1 cellular context compared by ENCODE assay signal in the genomic region with DNA sequence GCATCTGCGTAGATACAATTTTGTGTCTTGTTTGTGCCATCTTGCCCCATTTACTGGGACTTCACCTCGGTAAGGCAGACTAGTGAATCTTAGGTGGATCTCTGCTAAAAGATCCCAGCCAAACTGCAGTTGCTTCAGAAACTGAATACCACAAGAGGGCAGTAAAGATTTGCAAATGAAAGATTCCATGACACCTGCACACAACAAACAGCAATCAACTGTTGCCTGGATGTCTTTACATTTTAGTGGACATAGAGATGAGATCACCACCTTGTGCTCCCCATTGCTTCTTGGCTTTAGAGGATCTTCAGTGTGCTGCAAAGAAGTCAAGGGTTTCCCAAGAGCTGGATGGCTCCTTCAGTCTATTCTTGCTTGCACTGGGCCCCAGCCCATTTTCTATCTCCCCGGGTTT.
TF ChIP-seq lines count a peak whose summit lies in the region.

No MANE protein-coding gene starts in this region.

TF ChIP-seq in HepG2, 621 proteins besides CTCF, POLR2A, EP300 and RAD21 (continued from another document):
- TF ChIP-seq, protein P1, sequence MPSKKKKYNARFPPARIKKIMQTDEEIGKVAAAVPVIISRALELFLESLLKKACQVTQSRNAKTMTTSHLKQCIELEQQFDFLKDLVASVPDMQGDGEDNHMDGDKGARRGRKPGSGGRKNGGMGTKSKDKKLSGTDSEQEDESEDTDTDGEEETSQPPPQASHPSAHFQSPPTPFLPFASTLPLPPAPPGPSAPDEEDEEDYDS (CRISPR knock-in tag; IDR thresholded peaks at IDR 0.05), result 0 out of 2 replicates have a peak, but pooled peaks have one; percentile 23
- TF ChIP-seq ZSCAN9 (CRISPR knock-in tag; IDR thresholded peaks at IDR 0.05; ENCODE audit: borderline replicate concordance) (no peak), CBFB (CRISPR knock-in tag; IDR thresholded peaks at IDR 0.05) (no peak), TEAD3 (CRISPR knock-in tag; optimal IDR thresholded peaks at IDR 0.05; ENCODE audit: borderline replicate concordance) (peak; percentile 38), IRF2 (CRISPR knock-in tag; IDR thresholded peaks at IDR 0.05) (peak; percentile 51; the same call in 1 of the 2 replicates), KLF16 (CRISPR knock-in tag; IDR thresholded peaks at IDR 0.05) (0 out of 4 replicates have a peak, but pooled peaks of 1 of the 2 experiments have one; percentile 51), KAT8 (CRISPR knock-in tag; IDR thresholded peaks at IDR 0.05) (0 out of 2 replicates have a peak, but pooled peaks have one; percentile 21), SMAD3 (CRISPR knock-in tag; IDR thresholded peaks at IDR 0.05) (no peak), ZNF331 (CRISPR knock-in tag; IDR thresholded peaks at IDR 0.05) (0 out of 2 replicates have a peak, but pooled peaks have one; percentile 32), STAG1 (CRISPR knock-in tag; IDR thresholded peaks at IDR 0.05) (peak; percentile 88), NBN (conservative IDR thresholded peaks at IDR 0.05) (no peak), SAP130 (CRISPR knock-in tag; IDR thresholded peaks at IDR 0.05; ENCODE audit: low read depth) (0 out of 2 replicates have a peak, but pooled peaks have one; percentile 27), ZNF572 (CRISPR knock-in tag; IDR thresholded peaks at IDR 0.05) (no peak), ZNF747 (CRISPR knock-in tag; IDR thresholded peaks at IDR 0.05; ENCODE audit: borderline replicate concordance) (0 out of 2 replicates have a peak, but pooled peaks have one; percentile 4), SRSF9 (IDR thresholded peaks at IDR 0.05; ENCODE audit: borderline replicate concordance, insufficient read depth, low read depth, low read length, poor library complexity, severe bottlenecking) (no peak), ERF (CRISPR knock-in tag; IDR thresholded peaks at IDR 0.05) (no peak), SKI (IDR thresholded peaks at IDR 0.05; ENCODE audit: partially characterized antibody) (no peak)
- TF ChIP-seq, protein P2, sequence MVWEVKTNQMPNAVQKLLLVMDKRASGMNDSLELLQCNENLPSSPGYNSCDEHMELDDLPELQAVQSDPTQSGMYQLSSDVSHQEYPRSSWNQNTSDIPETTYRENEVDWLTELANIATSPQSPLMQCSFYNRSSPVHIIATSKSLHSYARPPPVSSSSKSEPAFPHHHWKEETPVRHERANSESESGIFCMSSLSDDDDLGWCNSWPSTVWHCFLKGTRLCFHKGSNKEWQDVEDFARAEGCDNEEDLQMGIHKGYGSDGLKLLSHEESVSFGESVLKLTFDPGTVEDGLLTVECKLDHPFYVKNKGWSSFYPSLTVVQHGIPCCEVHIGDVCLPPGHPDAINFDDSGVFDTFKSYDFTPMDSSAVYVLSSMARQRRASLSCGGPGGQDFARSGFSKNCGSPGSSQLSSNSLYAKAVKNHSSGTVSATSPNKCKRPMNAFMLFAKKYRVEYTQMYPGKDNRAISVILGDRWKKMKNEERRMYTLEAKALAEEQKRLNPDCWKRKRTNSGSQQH (CRISPR knock-in tag; IDR thresholded peaks at IDR 0.05; ENCODE audit: low read depth), result no peak
